In the genomic region with DNA sequence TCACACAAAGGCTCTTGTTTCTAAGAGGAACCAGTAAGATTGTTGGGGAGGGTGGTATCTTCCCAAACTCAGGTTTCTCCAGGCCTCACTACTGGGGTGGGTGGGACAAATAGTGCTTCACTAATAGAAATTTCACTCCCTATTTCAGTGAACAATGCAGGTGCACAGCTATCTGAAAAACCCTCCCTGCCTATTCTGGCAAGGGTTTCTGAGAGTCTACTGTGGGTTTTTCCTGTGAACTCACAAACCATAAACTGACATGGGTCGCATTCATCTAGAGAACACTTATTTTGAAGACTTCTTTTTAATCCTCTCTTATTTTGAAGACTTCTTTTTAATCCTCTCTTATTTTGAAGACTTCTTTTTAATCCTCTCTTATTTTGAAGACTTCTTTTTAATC, we compare ENCODE assay signal across 35 cellular contexts. TPM values are rescaled to one million over a fixed set of nuclear protein-coding genes. Genes with fewer than 3 reads are reported as not detected.
"Had no signal": no experiment of that assay in that cellular context is flagged by ENCODE, and none has a peak within 500 bp of the region (broad histone marks: within the 10 kb centered on the region; RNA-seq: fewer than 3 reads in every experiment).

No MANE protein-coding gene starts in this region.

- H3K27ac Mint-ChIP-seq: activated CD4-positive, alpha-beta T cell treated with anti-CD3 and anti-CD28 coated beads for 36 hours; activated CD4-positive, alpha-beta T cell treated with anti-CD3 and anti-CD28 coated beads, Interleukin-2, amount 10 ng/mL, durations not matched to agents 7 days and 5 days; activated CD8-positive, alpha-beta T cell treated with anti-CD3 and anti-CD28 coated beads for 36 hours; activated naive CD8-positive, alpha-beta T cell; activated T-helper 17 cell treated with anti-CD3 and anti-CD28 coated beads, Interleukin-2, amount 50 U/mL, for 72 hours; effector memory CD8-positive, alpha-beta T cell; T-helper 17 cell; T-helper 2 cell treated with Interferon-gamma antibody and Interleukin-4, amounts not matched to agents 5 μg/mL and 100 μg/mL, for 36 hours had no signal

- DNase-seq: activated CD4-positive, alpha-beta T cell treated with anti-CD3 and anti-CD28 coated beads for 36 hours; activated CD4-positive, alpha-beta T cell treated with anti-CD3 and anti-CD28 coated beads, Interleukin-2, amount 10 ng/mL, durations not matched to agents 7 days and 5 days; activated CD4-positive, alpha-beta T cell treated with anti-CD3 and anti-CD28 coated beads, Interleukin-2, amount 50 U/mL, for 48 hours; activated CD4-positive, CD25-positive, alpha-beta regulatory T cell; activated CD4-positive, CD25-positive, alpha-beta regulatory T cell treated with anti-CD3 and anti-CD28 coated beads, Interleukin-2, amount 50 U/mL, for 72 hours; activated CD8-positive, alpha-beta memory T cell treated with anti-CD3 and anti-CD28 coated beads for 24 hours; activated CD8-positive, alpha-beta T cell treated with anti-CD3 and anti-CD28 coated beads for 36 hours; activated effector memory CD4-positive, alpha-beta T cell treated with Interleukin-2 at 50 U/mL for 16 hours; activated gamma-delta T cell treated with Interleukin-2 at 50 U/mL for 16 hours; activated naive CD4-positive, alpha-beta T cell treated with anti-CD3 and anti-CD28 coated beads, Interleukin-2, amount 50 U/mL, for 16 hours; activated naive CD4-positive, alpha-beta T cell treated with Interleukin-2 at 50 U/mL for 16 hours; activated T-cell treated with anti-CD3 and anti-CD28 coated beads, Interleukin-2, amount 50 U/mL, for 4 hours; adrenal gland; amygdala; aorta; body of pancreas; caudate nucleus; cortex of kidney; dermis blood vessel endothelial cell; effector CD4-positive, alpha-beta T cell; effector memory CD8-positive, alpha-beta T cell; esophagus squamous epithelium; foreskin melanocyte; head of caudate nucleus; T-helper 1 cell; T-helper 17 cell; T1000 had no signal

- H3K36me3 ChIP-seq: adrenal gland, esophagus squamous epithelium had no signal

- H3K4me3 ChIP-seq: adrenal gland, body of pancreas, esophagus squamous epithelium had no signal

- H3K4me1 ChIP-seq: adrenal gland, body of pancreas, esophagus squamous epithelium had no signal

- H3K27me3 ChIP-seq: adrenal gland, body of pancreas, esophagus squamous epithelium had no signal

- H3K4me1 Mint-ChIP-seq: activated T-helper 17 cell treated with anti-CD3 and anti-CD28 coated beads, Interleukin-2, amount 50 U/mL, for 72 hours; T-helper 17 cell had no signal

- H3K9me3 Mint-ChIP-seq: activated CD8-positive, alpha-beta T cell treated with anti-CD3 and anti-CD28 coated beads for 36 hours; activated T-cell treated with anti-CD3 and anti-CD28 coated beads, Interleukin-2, amount 50 U/mL, for 4 hours; activated T-helper 17 cell treated with anti-CD3 and anti-CD28 coated beads, Interleukin-2, amount 50 U/mL, for 72 hours; effector memory CD8-positive, alpha-beta T cell had no signal

- H3K9me3 ChIP-seq: adrenal gland, body of pancreas, esophagus squamous epithelium had no signal

- H3K36me3 Mint-ChIP-seq: activated naive CD8-positive, alpha-beta T cell had no signal

- H3K27ac ChIP-seq: adrenal gland, body of pancreas, epithelial cell of prostate, esophagus squamous epithelium had no signal

- FAIRE-seq: endothelial cell of umbilical vein had no signal

- H3K27me3 Mint-ChIP-seq: activated CD4-positive, alpha-beta T cell treated with anti-CD3 and anti-CD28 coated beads for 36 hours; activated CD8-positive, alpha-beta T cell treated with anti-CD3 and anti-CD28 coated beads for 36 hours; activated naive CD8-positive, alpha-beta T cell; T-helper 17 cell had no signal

- ATAC-seq: activated CD4-positive, alpha-beta T cell treated with anti-CD3 and anti-CD28 coated beads for 36 hours; activated CD8-positive, alpha-beta T cell treated with anti-CD3 and anti-CD28 coated beads for 36 hours; activated T-cell treated with anti-CD3 and anti-CD28 coated beads, Interleukin-2, amount 50 U/mL, for 4 hours; activated T-helper 17 cell treated with anti-CD3 and anti-CD28 coated beads, Interleukin-2, amount 50 U/mL, for 72 hours; body of pancreas; effector memory CD8-positive, alpha-beta T cell; T-helper 17 cell had no signal

- H3K4me3 Mint-ChIP-seq: activated CD4-positive, alpha-beta T cell treated with anti-CD3 and anti-CD28 coated beads for 36 hours; activated CD4-positive, alpha-beta T cell treated with anti-CD3 and anti-CD28 coated beads, Interleukin-2, amount 10 ng/mL, durations not matched to agents 7 days and 5 days; activated CD8-positive, alpha-beta T cell treated with anti-CD3 and anti-CD28 coated beads for 36 hours; activated naive CD8-positive, alpha-beta T cell; activated T-cell treated with anti-CD3 and anti-CD28 coated beads, Interleukin-2, amount 50 U/mL, for 4 hours; activated T-helper 17 cell treated with anti-CD3 and anti-CD28 coated beads, Interleukin-2, amount 50 U/mL, for 72 hours; effector memory CD8-positive, alpha-beta T cell; T-helper 17 cell; T-helper 2 cell treated with Interferon-gamma antibody and Interleukin-4, amounts not matched to agents 5 μg/mL and 100 μg/mL, for 36 hours had no signal

RNA-seq across cellular contexts. Expression of a gene that starts 4.4 kb away (rescaled TPM):
- total RNA-seq: activated CD4-positive, alpha-beta T cell treated with anti-CD3 and anti-CD28 coated beads for 36 hours; activated CD4-positive, alpha-beta T cell treated with anti-CD3 and anti-CD28 coated beads, Interleukin-2, amount 10 ng/mL, durations not matched to agents 7 days and 5 days; activated CD8-positive, alpha-beta T cell treated with anti-CD3 and anti-CD28 coated beads for 36 hours; activated T-cell treated with anti-CD3 and anti-CD28 coated beads, Interleukin-2, amount 50 U/mL, for 4 hours; activated T-helper 17 cell treated with anti-CD3 and anti-CD28 coated beads, Interleukin-2, amount 50 U/mL, for 72 hours; adrenal gland; aorta; body of pancreas; chondrocyte; dermis blood vessel endothelial cell; endothelial cell of umbilical vein; fibroblast of lung; fibroblast of villous mesenchyme; T-helper 17 cell had no signal
- polyA plus RNA-seq: adrenal gland, aorta, endothelial cell of umbilical vein, fibroblast of lung had no signal

RNA-seq across cellular contexts. Expression of a gene that starts 31.8 kb away (rescaled TPM):
- total RNA-seq: activated CD4-positive, alpha-beta T cell treated with anti-CD3 and anti-CD28 coated beads for 36 hours; activated CD4-positive, alpha-beta T cell treated with anti-CD3 and anti-CD28 coated beads, Interleukin-2, amount 10 ng/mL, durations not matched to agents 7 days and 5 days; activated CD8-positive, alpha-beta T cell treated with anti-CD3 and anti-CD28 coated beads for 36 hours; activated T-cell treated with anti-CD3 and anti-CD28 coated beads, Interleukin-2, amount 50 U/mL, for 4 hours; adrenal gland; aorta; body of pancreas; chondrocyte; dermis blood vessel endothelial cell; endothelial cell of umbilical vein; fibroblast of lung; fibroblast of villous mesenchyme; T-helper 17 cell had no signal
- polyA plus RNA-seq: adrenal gland, aorta, endothelial cell of umbilical vein, fibroblast of lung had no signal

RNA-seq across cellular contexts. Expression of a gene that starts 43.0 kb away (rescaled TPM):
- total RNA-seq: activated CD4-positive, alpha-beta T cell treated with anti-CD3 and anti-CD28 coated beads for 36 hours; activated CD4-positive, alpha-beta T cell treated with anti-CD3 and anti-CD28 coated beads, Interleukin-2, amount 10 ng/mL, durations not matched to agents 7 days and 5 days; activated CD8-positive, alpha-beta T cell treated with anti-CD3 and anti-CD28 coated beads for 36 hours; activated T-cell treated with anti-CD3 and anti-CD28 coated beads, Interleukin-2, amount 50 U/mL, for 4 hours; activated T-helper 17 cell treated with anti-CD3 and anti-CD28 coated beads, Interleukin-2, amount 50 U/mL, for 72 hours; adrenal gland; aorta; body of pancreas; chondrocyte; dermis blood vessel endothelial cell; endothelial cell of umbilical vein; fibroblast of lung; fibroblast of villous mesenchyme; T-helper 17 cell had no signal
- polyA plus RNA-seq: adrenal gland, aorta, endothelial cell of umbilical vein, fibroblast of lung had no signal

RNA-seq across cellular contexts. Expression of a gene that starts 49.4 kb away (rescaled TPM):
- total RNA-seq: activated CD4-positive, alpha-beta T cell treated with anti-CD3 and anti-CD28 coated beads for 36 hours; activated CD4-positive, alpha-beta T cell treated with anti-CD3 and anti-CD28 coated beads, Interleukin-2, amount 10 ng/mL, durations not matched to agents 7 days and 5 days; activated CD8-positive, alpha-beta T cell treated with anti-CD3 and anti-CD28 coated beads for 36 hours; activated T-helper 17 cell treated with anti-CD3 and anti-CD28 coated beads, Interleukin-2, amount 50 U/mL, for 72 hours; adrenal gland; aorta; body of pancreas; chondrocyte; dermis blood vessel endothelial cell; endothelial cell of umbilical vein; fibroblast of lung; fibroblast of villous mesenchyme; T-helper 17 cell had no signal
- polyA plus RNA-seq: adrenal gland, aorta, endothelial cell of umbilical vein, fibroblast of lung had no signal

RNA-seq across cellular contexts. Expression of a gene that starts 58.2 kb away (rescaled TPM):
- total RNA-seq: activated CD4-positive, alpha-beta T cell treated with anti-CD3 and anti-CD28 coated beads for 36 hours; activated CD4-positive, alpha-beta T cell treated with anti-CD3 and anti-CD28 coated beads, Interleukin-2, amount 10 ng/mL, durations not matched to agents 7 days and 5 days; activated CD8-positive, alpha-beta T cell treated with anti-CD3 and anti-CD28 coated beads for 36 hours; activated T-cell treated with anti-CD3 and anti-CD28 coated beads, Interleukin-2, amount 50 U/mL, for 4 hours; activated T-helper 17 cell treated with anti-CD3 and anti-CD28 coated beads, Interleukin-2, amount 50 U/mL, for 72 hours; adrenal gland; aorta; body of pancreas; chondrocyte; dermis blood vessel endothelial cell; endothelial cell of umbilical vein; fibroblast of lung; fibroblast of villous mesenchyme; T-helper 17 cell had no signal
- polyA plus RNA-seq: adrenal gland, aorta, endothelial cell of umbilical vein, fibroblast of lung had no signal
